Comparison of ENCODE assay signal across 25 cellular contexts in genomic region chr1:209443361-209443931, GRCh38.
"Had no signal": no experiment of that assay in that cellular context is flagged by ENCODE, and none has a peak within 500 bp of the region (broad histone marks: within the 10 kb centered on the region; RNA-seq: fewer than 3 reads in every experiment).

No MANE protein-coding gene starts in this region.

- ATAC-seq: activated naive CD4-positive, alpha-beta T cell treated with anti-CD3 and anti-CD28 coated beads, Interleukin-2, amount 50 U/mL, for 72 hours; activated T-helper 17 cell treated with anti-CD3 and anti-CD28 coated beads, Interleukin-2, amount 50 U/mL, for 72 hours; left ventricle myocardium superior; mucosa of descending colon; pancreas; right cardiac atrium; stimulated activated naive CD8-positive, alpha-beta T cell treated with anti-CD3 and anti-CD28 coated beads, Interleukin-15, amount 100 ng/mL, for 72 hours had no signal

- H3K27ac ChIP-seq: adrenal gland, ascending aorta, brain microvascular endothelial cell, pancreas, transverse colon, vagina had no signal

- H3K4me1 ChIP-seq: adrenal gland, ascending aorta, pancreas, transverse colon, vagina had no signal

- FAIRE-seq: colon, endothelial cell of umbilical vein, pancreas had no signal

- H3K4me1 Mint-ChIP-seq: activated T-helper 17 cell treated with anti-CD3 and anti-CD28 coated beads, Interleukin-2, amount 50 U/mL, for 72 hours; central memory CD8-positive, alpha-beta T cell; nephron progenitor cell; stimulated activated naive CD8-positive, alpha-beta T cell treated with anti-CD3 and anti-CD28 coated beads, Interleukin-15, amount 100 ng/mL, for 72 hours had no signal

- H3K27ac Mint-ChIP-seq: activated naive CD4-positive, alpha-beta T cell treated with anti-CD3 and anti-CD28 coated beads, Interleukin-2, amount 50 U/mL, for 72 hours; activated T-cell treated with anti-CD3 and anti-CD28 coated beads, Interleukin-2, amount 50 U/mL, for 24 hours; activated T-helper 17 cell treated with anti-CD3 and anti-CD28 coated beads, Interleukin-2, amount 50 U/mL, for 72 hours; nephron progenitor cell; stimulated activated naive CD8-positive, alpha-beta T cell treated with anti-CD3 and anti-CD28 coated beads, Interleukin-15, amount 100 ng/mL, for 72 hours had no signal

- H3K27me3 ChIP-seq: adrenal gland, ascending aorta, brain microvascular endothelial cell, pancreas, transverse colon, vagina had no signal

- H3K9me3 Mint-ChIP-seq: stimulated activated naive CD8-positive, alpha-beta T cell treated with anti-CD3 and anti-CD28 coated beads, Interleukin-15, amount 100 ng/mL, for 72 hours had no signal

- DNase-seq: activated CD8-positive, alpha-beta memory T cell treated with anti-CD3 and anti-CD28 coated beads for 24 hours; activated CD8-positive, alpha-beta memory T cell treated with anti-CD3 and anti-CD28 coated beads, Interleukin-2, amount 50 U/mL, for 4 hours; activated T-cell treated with anti-CD3 and anti-CD28 coated beads, Interleukin-2, amount 50 U/mL, for 24 hours; adrenal gland; brain microvascular endothelial cell; effector memory CD4-positive, alpha-beta T cell; foreskin fibroblast; glutamatergic neuron; hypothalamus; left ventricle myocardium superior; mucosa of descending colon; nephron progenitor cell; pancreas; right cardiac atrium; stimulated activated CD4-positive, alpha-beta T cell treated with anti-CD3 and anti-CD28 coated beads, Interleukin-12 subunit alpha, Interleukin-12 subunit beta, amount 100 ng/mL, for 4 hours; stimulated activated naive CD8-positive, alpha-beta T cell treated with anti-CD3 and anti-CD28 coated beads, Interleukin-15, amount 100 ng/mL, for 72 hours; T-helper 9 cell; transverse colon had no signal

- H3K4me3 ChIP-seq: adrenal gland, ascending aorta, mucosa of descending colon, pancreas, transverse colon, vagina had no signal

- H3K4me3 Mint-ChIP-seq: activated T-cell treated with anti-CD3 and anti-CD28 coated beads, Interleukin-2, amount 50 U/mL, for 24 hours; activated T-helper 17 cell treated with anti-CD3 and anti-CD28 coated beads, Interleukin-2, amount 50 U/mL, for 72 hours; central memory CD8-positive, alpha-beta T cell; nephron progenitor cell; stimulated activated naive CD8-positive, alpha-beta T cell treated with anti-CD3 and anti-CD28 coated beads, Interleukin-15, amount 100 ng/mL, for 72 hours had no signal

- H3K9me3 ChIP-seq: adrenal gland, mucosa of descending colon, pancreas, transverse colon, vagina had no signal

- H3K27me3 Mint-ChIP-seq: central memory CD8-positive, alpha-beta T cell had no signal

- H3K36me3 Mint-ChIP-seq: activated naive CD4-positive, alpha-beta T cell treated with anti-CD3 and anti-CD28 coated beads, Interleukin-2, amount 50 U/mL, for 72 hours had no signal

- H3K36me3 ChIP-seq: adrenal gland, ascending aorta, brain microvascular endothelial cell, pancreas, transverse colon, vagina had no signal
